ENCODE assay signal across 17 cellular contexts in the genomic region with DNA sequence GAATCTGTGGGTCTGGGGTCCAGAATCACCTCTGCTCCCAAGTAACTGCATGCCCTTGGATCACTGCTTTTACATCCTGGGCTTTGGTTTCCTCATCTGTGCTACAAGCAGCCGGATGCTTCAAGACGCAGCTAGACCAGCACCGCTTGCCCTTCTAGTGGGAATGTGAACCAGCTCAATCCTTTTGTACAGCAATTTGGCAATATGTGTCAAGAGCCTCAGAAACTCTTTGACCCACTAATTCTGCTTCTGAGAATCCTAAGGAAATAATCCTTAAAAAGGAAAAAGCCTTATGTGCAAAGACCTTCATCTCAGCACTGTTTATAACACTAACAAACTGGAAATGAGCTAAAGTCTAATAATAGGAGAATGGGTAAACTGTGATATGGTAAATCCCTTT. TPM values are rescaled to one million over a fixed set of nuclear protein-coding genes. Genes with fewer than 3 reads are reported as not detected.
"Had no signal": no experiment of that assay in that cellular context is flagged by ENCODE, and none has a peak within 500 bp of the region (broad histone marks: within the 10 kb centered on the region; RNA-seq: fewer than 3 reads in every experiment).

No MANE protein-coding gene starts in this region.

- H3K4me1 Mint-ChIP-seq: naive thymus-derived CD4-positive, alpha-beta T cell had no signal

- H3K9me3 Mint-ChIP-seq: effector memory CD8-positive, alpha-beta T cell; T-helper 1 cell treated with Interleukin-12 subunit alpha and Interleukin-12 subunit beta and Interleukin-4 antibody, amounts not matched to agents 30 μg/mL and 1 μg/mL, for 36 hours had no signal

- ATAC-seq: activated CD4-positive, CD25-positive, alpha-beta regulatory T cell treated with anti-CD3 and anti-CD28 coated beads, Interleukin-2, amount 50 U/mL, for 24 hours; effector memory CD8-positive, alpha-beta T cell; left lung; naive thymus-derived CD4-positive, alpha-beta T cell had no signal

- H3K36me3 Mint-ChIP-seq: naive thymus-derived CD4-positive, alpha-beta T cell had no signal

- H3K9me3 ChIP-seq: left lung, ovary had no signal

- H3K27ac ChIP-seq: left lung, ovary had no signal

- H3K27ac Mint-ChIP-seq: effector memory CD8-positive, alpha-beta T cell; naive thymus-derived CD4-positive, alpha-beta T cell; T-helper 1 cell treated with Interleukin-12 subunit alpha and Interleukin-12 subunit beta and Interleukin-4 antibody, amounts not matched to agents 30 μg/mL and 1 μg/mL, for 36 hours had no signal

- H3K4me3 Mint-ChIP-seq: effector memory CD8-positive, alpha-beta T cell; naive thymus-derived CD4-positive, alpha-beta T cell; T-helper 1 cell treated with Interleukin-12 subunit alpha and Interleukin-12 subunit beta and Interleukin-4 antibody, amounts not matched to agents 30 μg/mL and 1 μg/mL, for 36 hours had no signal

- FAIRE-seq: bronchial epithelial cell had no signal

- H3K4me3 ChIP-seq: left lung, ovary had no signal

- H3K4me1 ChIP-seq: left lung had no signal

- DNase-seq: activated CD4-positive, alpha-beta T cell treated with anti-CD3 and anti-CD28 coated beads, Interleukin-2, amount 50 U/mL, for 1 hour; activated CD8-positive, alpha-beta memory T cell treated with anti-CD3 and anti-CD28 coated beads for 24 hours; activated CD8-positive, alpha-beta memory T cell treated with anti-CD3 and anti-CD28 coated beads, Interleukin-2, amount 50 U/mL, for 48 hours; activated effector memory CD4-positive, alpha-beta T cell treated with Interleukin-2 at 50 U/mL for 16 hours; activated naive CD4-positive, alpha-beta T cell treated with anti-CD3 and anti-CD28 coated beads, Interleukin-2, amount 50 U/mL, for 16 hours; activated T-cell treated with anti-CD3 and anti-CD28 coated beads, Interleukin-2, amount 50 U/mL, for 48 hours; effector memory CD8-positive, alpha-beta T cell; foreskin melanocyte; left lung; naive thymus-derived CD4-positive, alpha-beta T cell; stimulated activated CD8-positive, alpha-beta memory T cell treated with anti-CD3 and anti-CD28 coated beads, Interleukin-4, amount 100 ng/mL, for 48 hours; stimulated activated naive CD4-positive, alpha-beta T cell had no signal

- H3K36me3 ChIP-seq: left lung, ovary had no signal

- H3K27me3 ChIP-seq: left lung, ovary had no signal

RNA-seq across cellular contexts. Expression of a gene that starts 48.7 kb away (rescaled TPM):
- total RNA-seq: bronchial epithelial cell; mononuclear cell; naive thymus-derived CD4-positive, alpha-beta T cell had no signal
